In the genomic region with DNA sequence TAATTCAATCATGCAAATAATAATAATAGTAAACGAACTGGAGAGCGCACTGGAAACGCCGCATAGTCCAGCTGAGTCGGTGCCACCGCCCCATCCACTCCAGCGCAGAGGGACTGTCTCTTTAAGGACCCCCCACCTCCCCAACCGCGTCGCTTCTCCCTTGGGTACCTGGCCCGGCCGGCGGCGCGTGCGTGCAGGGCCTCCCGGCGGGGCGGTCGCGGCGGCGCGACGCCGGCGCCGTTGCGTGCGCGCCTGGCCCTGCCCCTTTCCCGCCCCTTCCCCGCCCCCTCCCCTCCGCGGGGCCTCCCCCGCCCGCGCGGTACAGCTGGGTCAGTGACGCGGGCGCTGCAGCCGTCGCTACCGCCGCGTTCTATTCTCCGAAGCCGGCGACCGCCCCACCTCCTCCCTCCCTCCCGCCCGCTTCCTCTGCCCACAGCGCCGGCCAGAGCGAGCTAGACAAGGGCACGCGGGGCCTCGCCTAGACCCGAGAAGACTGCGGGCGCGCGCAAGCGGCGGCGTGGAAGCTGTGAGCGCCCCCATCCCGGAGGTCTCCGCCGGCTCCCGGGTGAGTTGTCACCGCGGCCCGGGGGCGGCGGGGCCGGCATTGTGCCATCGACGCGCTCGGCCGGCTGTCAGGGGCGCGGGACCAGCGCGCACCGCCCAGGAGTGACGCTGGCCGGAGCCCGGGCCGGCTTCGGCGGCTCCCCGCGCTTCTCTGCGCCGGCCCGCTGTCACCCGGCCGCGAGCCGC, we compare ENCODE assay signal across 8 cellular contexts. TPM values are rescaled to one million over a fixed set of nuclear protein-coding genes. Genes with fewer than 3 reads are reported as not detected.
DNase-seq lines count a peak whose midpoint lies in the region; ATAC-seq and TF ChIP-seq lines count a peak whose summit lies in the region.

A gene with protein sequence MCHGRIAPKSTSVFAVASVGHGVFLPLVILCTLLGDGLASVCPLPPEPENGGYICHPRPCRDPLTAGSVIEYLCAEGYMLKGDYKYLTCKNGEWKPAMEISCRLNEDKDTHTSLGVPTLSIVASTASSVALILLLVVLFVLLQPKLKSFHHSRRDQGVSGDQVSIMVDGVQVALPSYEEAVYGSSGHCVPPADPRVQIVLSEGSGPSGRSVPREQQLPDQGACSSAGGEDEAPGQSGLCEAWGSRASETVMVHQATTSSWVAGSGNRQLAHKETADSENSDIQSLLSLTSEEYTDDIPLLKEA (plus strand): TSS at position 333 of the 750 bp plus-strand sequence. CDS start 46,997 bp downstream, outside the sequence.

- H3K36me3 Mint-ChIP-seq in activated naive CD8-positive, alpha-beta T cell treated with anti-CD3 and anti-CD28 coated beads, Interleukin-2, amount 50 U/mL, for 24 hours (ENCODE audit: low read depth), result peaks cover 11% of the 10 kb centered on the region

- H4K91ac ChIP-seq in trophoblast cell (ENCODE audit: low read depth, low read length), result peak within 1 kb of the TSS; percentile 21

- H3K4me1 ChIP-seq in trophoblast cell (ENCODE audit: control insufficient read depth in 1 of 2, insufficient read depth in 2 of 2, low read length in 2 of 2) (peaks cover 2% of the 10 kb centered on the region in 2 experiments), tibial nerve (peaks cover 0 to 58% (median 41%) of the 10 kb centered on the region in 4 donors)

- H2BK12ac ChIP-seq in trophoblast cell (ENCODE audit: low read length), result no peak within 1 kb of the TSS

- H2AK5ac ChIP-seq in trophoblast cell (ENCODE audit: low read length), result no peak within 1 kb of the TSS

- peak; percentile 34 to 75 for TF ChIP-seq POLR2A in tibial nerve (IDR thresholded peaks at IDR 0.05)

- peak within 1 kb of the TSS; percentile 100 for H3K4me2 ChIP-seq in trophoblast cell (ENCODE audit: low read length)

- H3K27me3 ChIP-seq in trophoblast cell (ENCODE audit: insufficient read depth, low read length) (no peaks in the 10 kb centered on the region), tibial nerve (no peaks in the 10 kb centered on the region)

- H3K9me3 ChIP-seq in trophoblast cell (ENCODE audit: insufficient read depth, low read depth, low read length) (no peaks in the 10 kb centered on the region), tibial nerve (no peaks in the 10 kb centered on the region)

- peak within 1 kb of the TSS; percentile 24 for H3K14ac ChIP-seq in trophoblast cell (ENCODE audit: low read length)

- peak within 1 kb of the TSS; percentile 76 for H3K9ac ChIP-seq in trophoblast cell (ENCODE audit: low read length)

- no peak for TF ChIP-seq CTCF in GM10248 (IDR thresholded peaks at IDR 0.05; ENCODE audit: control extremely low read depth, extremely low read depth, low read depth, missing control alignments)
- TF ChIP-seq CTCF in tibial nerve (IDR thresholded peaks at IDR 0.05), result no peak

- peaks cover 7% of the 10 kb centered on the region for H3K79me1 ChIP-seq in trophoblast cell (ENCODE audit: low read length)

- no peak within 1 kb of the TSS for H2BK120ac ChIP-seq in trophoblast cell (ENCODE audit: insufficient read depth, low read length, poor library complexity)

- no peak within 1 kb of the TSS for H3K4ac ChIP-seq in trophoblast cell (ENCODE audit: low read depth, low read length)

- DNase-seq in GM10248 (ENCODE audit: extremely low spot score) (peak; percentile 94), NCI-H1417 treated with DMSO at 0.1 percent for 48 hours (lab: John Stamatoyannopoulos, UW) (peak; percentile 90), T follicular helper cell (ENCODE audit: low read depth) (peak; percentile 83), Right ventricle myocardium superior (peak; percentile 95), trophoblast cell (peak; percentile 77 to 88), tibial nerve (ENCODE audit: low spot score in 2 of 2) (peak; percentile 79 to 84)
- peak; percentile 88 for DNase-seq in activated naive CD8-positive, alpha-beta T cell treated with anti-CD3 and anti-CD28 coated beads, Interleukin-2, amount 50 U/mL, for 24 hours

- CTCF ChIA-PET in GM10248 (lab: Yijun Ruan, JAX), result interaction anchor here (1.1 to 2.0 kb wide), 6 partner anchors 10 to 72 kb away, joined by 3 to 6 read pairs (median 3); no protein-coding TSS in a partner anchor

- H3K27ac Mint-ChIP-seq in activated naive CD8-positive, alpha-beta T cell treated with anti-CD3 and anti-CD28 coated beads, Interleukin-2, amount 50 U/mL, for 24 hours, result peak within 1 kb of the TSS; percentile 94

- no peak within 1 kb of the TSS for H3K23ac ChIP-seq in trophoblast cell (ENCODE audit: low read length)

- peak within 1 kb of the TSS; percentile 96 for H3K4me3 Mint-ChIP-seq in activated naive CD8-positive, alpha-beta T cell treated with anti-CD3 and anti-CD28 coated beads, Interleukin-2, amount 50 U/mL, for 24 hours

- no peaks in the 10 kb centered on the region for H3K36me3 ChIP-seq in trophoblast cell (ENCODE audit: control insufficient read depth in 1 of 2, insufficient read depth in 2 of 2, low read length in 2 of 2)
- H3K36me3 ChIP-seq in tibial nerve, result no peaks in the 10 kb centered on the region

- peaks cover 55% of the 10 kb centered on the region for H3K4me1 Mint-ChIP-seq in activated naive CD8-positive, alpha-beta T cell treated with anti-CD3 and anti-CD28 coated beads, Interleukin-2, amount 50 U/mL, for 24 hours

- peak in 1 of 2 donors; percentile 84 for TF ChIP-seq EP300 in tibial nerve (IDR thresholded peaks at IDR 0.05)

- intact Hi-C loops in Right ventricle myocardium superior (cut with DNase I), result loop anchor here (2.0 to 5.0 kb wide), 2 partner anchors 53 to 101 kb away; no protein-coding TSS in a partner anchor

- H3K27me3 Mint-ChIP-seq in activated naive CD8-positive, alpha-beta T cell treated with anti-CD3 and anti-CD28 coated beads, Interleukin-2, amount 50 U/mL, for 24 hours, result no peaks in the 10 kb centered on the region

- peak within 1 kb of the TSS; percentile 25 for H2BK5ac ChIP-seq in trophoblast cell (ENCODE audit: low read depth, low read length, poor library complexity)

- no CpG with 5 or more reads among the region's 103 CpGs for WGBS in trophoblast cell (ENCODE audit: extremely low coverage, insufficient coverage, insufficient read length)
- 0 to 2% methylated on average over 13 to 35 of the region's 103 CpGs for WGBS in tibial nerve, 2 donors

- ATAC-seq in HG02642 (IDR thresholded peaks at IDR 0.05; ENCODE audit: poor library complexity, unreplicated experiment), result peak; percentile 67
- ATAC-seq in activated naive CD8-positive, alpha-beta T cell treated with anti-CD3 and anti-CD28 coated beads, Interleukin-2, amount 50 U/mL, for 24 hours, result peak; percentile 78
- ATAC-seq in Right ventricle myocardium superior (ENCODE audit: poor library complexity), result peak; percentile 89

- POLR2A ChIA-PET in GM10248 (lab: Yijun Ruan, JAX), result interaction anchor here (1.0 to 2.3 kb wide), 2 partner anchors 12 to 14 kb away, joined by 6 to 8 read pairs; no protein-coding TSS in a partner anchor

- H4K12ac ChIP-seq in trophoblast cell (ENCODE audit: low read depth, low read length), result peak within 1 kb of the TSS; percentile 40

- peak within 1 kb of the TSS; percentile 81 for H2AFZ ChIP-seq in trophoblast cell (ENCODE audit: insufficient read depth, low read length, poor library complexity)

- peak within 1 kb of the TSS; percentile 61 for H3K27ac ChIP-seq in trophoblast cell (ENCODE audit: low read depth, low read length)
- peak within 1 kb of the TSS; percentile 86 to 98 (median 98) for H3K27ac ChIP-seq in tibial nerve

- H3K79me2 ChIP-seq in trophoblast cell (ENCODE audit: control insufficient read depth, insufficient read depth, low read length, poor library complexity), result peaks cover 3% of the 10 kb centered on the region

- peak within 1 kb of the TSS; percentile 37 for H3K18ac ChIP-seq in trophoblast cell (ENCODE audit: low read length)

- H3K9me3 Mint-ChIP-seq in activated naive CD8-positive, alpha-beta T cell treated with anti-CD3 and anti-CD28 coated beads, Interleukin-2, amount 50 U/mL, for 24 hours, result no peaks in the 10 kb centered on the region

- H4K8ac ChIP-seq in trophoblast cell (ENCODE audit: low read depth, low read length), result peak within 1 kb of the TSS; percentile 81

- H3K4me3 ChIP-seq in trophoblast cell (ENCODE audit: low read depth, low read length), result peak within 1 kb of the TSS; percentile 94
- H3K4me3 ChIP-seq in tibial nerve, result peak within 1 kb of the TSS; percentile 59 to 89 (median 83)

RNA-seq across cellular contexts. Expression of the gene that starts here (rescaled TPM):
- total RNA-seq in Right ventricle myocardium superior (20.8 TPM), tibial nerve (10 to 100 TPM; 54.4 to 66.3 (median 57.7) TPM)
- polyA plus RNA-seq in trophoblast cell (2013), result 5.4 and 5.5 TPM in 2 replicates

Comparison
In these comparisons a context has a peak if more than half of its experiments do, and no peak if none do; other contexts are left out.
1. Peak in every context shown above with its lines: DNase-seq, ATAC-seq, H3K4me3 ChIP-seq and H3K27ac ChIP-seq.